ENCODE assay signal across 1 cellular context in the genomic region with DNA sequence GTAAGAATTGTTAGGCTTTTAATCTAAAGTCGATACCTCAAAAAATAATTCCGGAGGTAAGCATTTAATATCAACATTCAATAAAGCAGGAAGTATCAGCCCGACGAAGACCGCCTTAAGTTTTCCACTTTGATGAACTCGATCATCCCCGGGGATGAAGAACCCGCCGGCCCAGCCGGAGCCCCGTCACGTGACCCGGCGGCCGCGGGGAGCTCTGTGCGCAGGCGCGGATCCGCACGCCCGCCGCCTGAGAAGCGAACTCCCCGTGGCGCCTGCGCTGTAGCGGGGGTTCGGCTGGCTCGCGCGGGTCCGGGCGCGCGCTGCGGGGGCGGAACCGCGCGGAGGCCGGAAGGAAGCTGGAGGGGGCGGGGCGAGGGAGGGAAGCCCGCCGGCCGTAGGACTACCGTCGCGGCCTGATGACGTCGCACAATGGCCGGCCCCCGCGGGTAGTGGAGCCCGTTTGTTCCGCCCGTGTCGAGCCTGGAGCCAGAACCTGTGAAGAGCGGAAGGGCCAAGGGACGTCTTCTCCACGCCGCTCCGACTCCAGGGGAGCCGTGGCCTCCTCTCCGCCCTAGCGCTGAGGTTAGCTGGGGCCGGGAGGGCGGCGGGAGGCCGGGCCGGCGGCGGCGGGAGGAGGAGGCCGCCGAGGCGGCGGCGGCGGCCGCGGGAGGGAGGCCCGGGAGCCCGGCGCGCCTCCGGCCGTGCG.
A peak's percentile ranks its signal among the peaks of the same experiment; 100 is the strongest.
TF ChIP-seq lines count a peak whose summit lies in the region.

A gene (plus strand): TSS at position 419 of the 706 bp plus-strand sequence. CDS start 6,721 bp downstream, outside the sequence.

TF ChIP-seq in HepG2, 621 proteins besides CTCF, POLR2A, EP300 and RAD21 (continued from another document and continues in another):
- TF ChIP-seq ZNF317 (CRISPR knock-in tag; IDR thresholded peaks at IDR 0.05), result peak; percentile 69
- TF ChIP-seq ZNF383 (CRISPR knock-in tag; IDR thresholded peaks at IDR 0.05; ENCODE audit: borderline replicate concordance), result no peak
- TF ChIP-seq, protein P1, sequence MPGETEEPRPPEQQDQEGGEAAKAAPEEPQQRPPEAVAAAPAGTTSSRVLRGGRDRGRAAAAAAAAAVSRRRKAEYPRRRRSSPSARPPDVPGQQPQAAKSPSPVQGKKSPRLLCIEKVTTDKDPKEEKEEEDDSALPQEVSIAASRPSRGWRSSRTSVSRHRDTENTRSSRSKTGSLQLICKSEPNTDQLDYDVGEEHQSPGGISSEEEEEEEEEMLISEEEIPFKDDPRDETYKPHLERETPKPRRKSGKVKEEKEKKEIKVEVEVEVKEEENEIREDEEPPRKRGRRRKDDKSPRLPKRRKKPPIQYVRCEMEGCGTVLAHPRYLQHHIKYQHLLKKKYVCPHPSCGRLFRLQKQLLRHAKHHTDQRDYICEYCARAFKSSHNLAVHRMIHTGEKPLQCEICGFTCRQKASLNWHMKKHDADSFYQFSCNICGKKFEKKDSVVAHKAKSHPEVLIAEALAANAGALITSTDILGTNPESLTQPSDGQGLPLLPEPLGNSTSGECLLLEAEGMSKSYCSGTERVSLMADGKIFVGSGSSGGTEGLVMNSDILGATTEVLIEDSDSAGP (CRISPR knock-in tag; IDR thresholded peaks at IDR 0.05; ENCODE audit: borderline replicate concordance), result no peak; the same call in 1 of the 2 replicates
- no peak for TF ChIP-seq GZF1 (CRISPR knock-in tag; IDR thresholded peaks at IDR 0.05)
- no peak for TF ChIP-seq ATAD3A (CRISPR knock-in tag; IDR thresholded peaks at IDR 0.05)
- TF ChIP-seq, protein P2, sequence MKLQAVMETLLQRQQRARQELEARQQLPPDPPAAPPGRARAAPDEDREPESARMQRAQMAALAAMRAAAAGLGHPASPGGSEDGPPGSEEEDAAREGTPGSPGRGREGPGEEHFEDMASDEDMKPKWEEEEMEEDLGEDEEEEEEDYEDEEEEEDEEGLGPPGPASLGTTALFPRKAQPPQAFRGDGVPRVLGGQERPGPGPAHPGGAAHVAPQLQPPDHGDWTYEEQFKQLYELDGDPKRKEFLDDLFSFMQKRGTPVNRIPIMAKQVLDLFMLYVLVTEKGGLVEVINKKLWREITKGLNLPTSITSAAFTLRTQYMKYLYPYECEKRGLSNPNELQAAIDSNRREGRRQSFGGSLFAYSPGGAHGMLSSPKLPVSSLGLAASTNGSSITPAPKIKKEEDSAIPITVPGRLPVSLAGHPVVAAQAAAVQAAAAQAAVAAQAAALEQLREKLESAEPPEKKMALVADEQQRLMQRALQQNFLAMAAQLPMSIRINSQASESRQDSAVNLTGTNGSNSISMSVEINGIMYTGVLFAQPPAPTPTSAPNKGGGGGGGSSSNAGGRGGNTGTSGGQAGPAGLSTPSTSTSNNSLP (IDR thresholded peaks at IDR 0.05; ENCODE audit: low read depth, low read length), result no peak
- TF ChIP-seq REL (CRISPR knock-in tag; conservative IDR thresholded peaks at IDR 0.05), result peak; percentile 84; the same call in 1 of the 2 replicates
- TF ChIP-seq PAWR (CRISPR knock-in tag; IDR thresholded peaks at IDR 0.05; ENCODE audit: borderline replicate concordance), result no peak
- TF ChIP-seq, protein P3, sequence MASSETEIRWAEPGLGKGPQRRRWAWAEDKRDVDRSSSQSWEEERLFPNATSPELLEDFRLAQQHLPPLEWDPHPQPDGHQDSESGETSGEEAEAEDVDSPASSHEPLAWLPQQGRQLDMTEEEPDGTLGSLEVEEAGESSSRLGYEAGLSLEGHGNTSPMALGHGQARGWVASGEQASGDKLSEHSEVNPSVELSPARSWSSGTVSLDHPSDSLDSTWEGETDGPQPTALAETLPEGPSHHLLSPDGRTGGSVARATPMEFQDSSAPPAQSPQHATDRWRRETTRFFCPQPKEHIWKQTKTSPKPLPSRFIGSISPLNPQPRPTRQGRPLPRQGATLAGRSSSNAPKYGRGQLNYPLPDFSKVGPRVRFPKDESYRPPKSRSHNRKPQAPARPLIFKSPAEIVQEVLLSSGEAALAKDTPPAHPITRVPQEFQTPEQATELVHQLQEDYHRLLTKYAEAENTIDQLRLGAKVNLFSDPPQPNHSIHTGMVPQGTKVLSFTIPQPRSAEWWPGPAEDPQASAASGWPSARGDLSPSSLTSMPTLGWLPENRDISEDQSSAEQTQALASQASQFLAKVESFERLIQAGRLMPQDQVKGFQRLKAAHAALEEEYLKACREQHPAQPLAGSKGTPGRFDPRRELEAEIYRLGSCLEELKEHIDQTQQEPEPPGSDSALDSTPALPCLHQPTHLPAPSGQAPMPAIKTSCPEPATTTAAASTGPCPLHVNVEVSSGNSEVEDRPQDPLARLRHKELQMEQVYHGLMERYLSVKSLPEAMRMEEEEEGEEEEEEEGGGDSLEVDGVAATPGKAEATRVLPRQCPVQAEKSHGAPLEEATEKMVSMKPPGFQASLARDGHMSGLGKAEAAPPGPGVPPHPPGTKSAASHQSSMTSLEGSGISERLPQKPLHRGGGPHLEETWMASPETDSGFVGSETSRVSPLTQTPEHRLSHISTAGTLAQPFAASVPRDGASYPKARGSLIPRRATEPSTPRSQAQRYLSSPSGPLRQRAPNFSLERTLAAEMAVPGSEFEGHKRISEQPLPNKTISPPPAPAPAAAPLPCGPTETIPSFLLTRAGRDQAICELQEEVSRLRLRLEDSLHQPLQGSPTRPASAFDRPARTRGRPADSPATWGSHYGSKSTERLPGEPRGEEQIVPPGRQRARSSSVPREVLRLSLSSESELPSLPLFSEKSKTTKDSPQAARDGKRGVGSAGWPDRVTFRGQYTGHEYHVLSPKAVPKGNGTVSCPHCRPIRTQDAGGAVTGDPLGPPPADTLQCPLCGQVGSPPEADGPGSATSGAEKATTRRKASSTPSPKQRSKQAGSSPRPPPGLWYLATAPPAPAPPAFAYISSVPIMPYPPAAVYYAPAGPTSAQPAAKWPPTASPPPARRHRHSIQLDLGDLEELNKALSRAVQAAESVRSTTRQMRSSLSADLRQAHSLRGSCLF (CRISPR knock-in tag; IDR thresholded peaks at IDR 0.05; ENCODE audit: borderline replicate concordance), result no peak
- peak; percentile 21; the same call in 1 of the 2 replicates for TF ChIP-seq PAX8 (CRISPR knock-in tag; IDR thresholded peaks at IDR 0.05; ENCODE audit: borderline replicate concordance)
- TF ChIP-seq PHF8 (CRISPR knock-in tag; IDR thresholded peaks at IDR 0.05), result peak; percentile 96
- TF ChIP-seq GTF3A (CRISPR knock-in tag; conservative IDR thresholded peaks at IDR 0.05), result no peak; the same call in 1 of the 2 replicates
- 0 out of 2 replicates have a peak, but pooled peaks have one; percentile 42 for TF ChIP-seq ZNF616 (CRISPR knock-in tag; IDR thresholded peaks at IDR 0.05; ENCODE audit: low read depth)
- TF ChIP-seq HMG20B (CRISPR knock-in tag; conservative IDR thresholded peaks at IDR 0.05), result no peak
- TF ChIP-seq, protein P4, sequence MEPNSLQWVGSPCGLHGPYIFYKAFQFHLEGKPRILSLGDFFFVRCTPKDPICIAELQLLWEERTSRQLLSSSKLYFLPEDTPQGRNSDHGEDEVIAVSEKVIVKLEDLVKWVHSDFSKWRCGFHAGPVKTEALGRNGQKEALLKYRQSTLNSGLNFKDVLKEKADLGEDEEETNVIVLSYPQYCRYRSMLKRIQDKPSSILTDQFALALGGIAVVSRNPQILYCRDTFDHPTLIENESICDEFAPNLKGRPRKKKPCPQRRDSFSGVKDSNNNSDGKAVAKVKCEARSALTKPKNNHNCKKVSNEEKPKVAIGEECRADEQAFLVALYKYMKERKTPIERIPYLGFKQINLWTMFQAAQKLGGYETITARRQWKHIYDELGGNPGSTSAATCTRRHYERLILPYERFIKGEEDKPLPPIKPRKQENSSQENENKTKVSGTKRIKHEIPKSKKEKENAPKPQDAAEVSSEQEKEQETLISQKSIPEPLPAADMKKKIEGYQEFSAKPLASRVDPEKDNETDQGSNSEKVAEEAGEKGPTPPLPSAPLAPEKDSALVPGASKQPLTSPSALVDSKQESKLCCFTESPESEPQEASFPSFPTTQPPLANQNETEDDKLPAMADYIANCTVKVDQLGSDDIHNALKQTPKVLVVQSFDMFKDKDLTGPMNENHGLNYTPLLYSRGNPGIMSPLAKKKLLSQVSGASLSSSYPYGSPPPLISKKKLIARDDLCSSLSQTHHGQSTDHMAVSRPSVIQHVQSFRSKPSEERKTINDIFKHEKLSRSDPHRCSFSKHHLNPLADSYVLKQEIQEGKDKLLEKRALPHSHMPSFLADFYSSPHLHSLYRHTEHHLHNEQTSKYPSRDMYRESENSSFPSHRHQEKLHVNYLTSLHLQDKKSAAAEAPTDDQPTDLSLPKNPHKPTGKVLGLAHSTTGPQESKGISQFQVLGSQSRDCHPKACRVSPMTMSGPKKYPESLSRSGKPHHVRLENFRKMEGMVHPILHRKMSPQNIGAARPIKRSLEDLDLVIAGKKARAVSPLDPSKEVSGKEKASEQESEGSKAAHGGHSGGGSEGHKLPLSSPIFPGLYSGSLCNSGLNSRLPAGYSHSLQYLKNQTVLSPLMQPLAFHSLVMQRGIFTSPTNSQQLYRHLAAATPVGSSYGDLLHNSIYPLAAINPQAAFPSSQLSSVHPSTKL (CRISPR knock-in tag; IDR thresholded peaks at IDR 0.05), result peak; percentile 46; the same call in 1 of the 2 replicates
- TF ChIP-seq ZNF160 (CRISPR knock-in tag; IDR thresholded peaks at IDR 0.05), result peak; percentile 53; the same call in 1 of the 2 replicates
- no peak for TF ChIP-seq ZNF749 (CRISPR knock-in tag; IDR thresholded peaks at IDR 0.05; ENCODE audit: borderline replicate concordance)
- peak; percentile 92 for TF ChIP-seq GABPA (IDR thresholded peaks at IDR 0.05; ENCODE audit: low read depth, low read length)
- TF ChIP-seq GABPA (CRISPR knock-in tag; IDR thresholded peaks at IDR 0.05; ENCODE audit: low read depth), result peak; percentile 89
- TF ChIP-seq ZNF652 (CRISPR knock-in tag; IDR thresholded peaks at IDR 0.05; ENCODE audit: borderline replicate concordance, low read depth), result no peak
- no peak for TF ChIP-seq ZNF225 (CRISPR knock-in tag; IDR thresholded peaks at IDR 0.05)
- no peak for TF ChIP-seq KLF11 (CRISPR knock-in tag; IDR thresholded peaks at IDR 0.05)
- TF ChIP-seq, protein P5, sequence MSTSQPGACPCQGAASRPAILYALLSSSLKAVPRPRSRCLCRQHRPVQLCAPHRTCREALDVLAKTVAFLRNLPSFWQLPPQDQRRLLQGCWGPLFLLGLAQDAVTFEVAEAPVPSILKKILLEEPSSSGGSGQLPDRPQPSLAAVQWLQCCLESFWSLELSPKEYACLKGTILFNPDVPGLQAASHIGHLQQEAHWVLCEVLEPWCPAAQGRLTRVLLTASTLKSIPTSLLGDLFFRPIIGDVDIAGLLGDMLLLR (CRISPR knock-in tag; IDR thresholded peaks at IDR 0.05), result no peak; the same call in 1 of the 2 replicates
- TF ChIP-seq PRMT3 (CRISPR knock-in tag; IDR thresholded peaks at IDR 0.05; ENCODE audit: borderline replicate concordance, low read depth), result no peak
- peak; percentile 76; the same call in 1 of the 2 replicates for TF ChIP-seq CBFB (CRISPR knock-in tag; IDR thresholded peaks at IDR 0.05)
- no peak for TF ChIP-seq ZNF773 (CRISPR knock-in tag; IDR thresholded peaks at IDR 0.05; ENCODE audit: borderline replicate concordance)
- no peak; the same call in 1 of the 2 replicates for TF ChIP-seq ZSCAN20 (CRISPR knock-in tag; IDR thresholded peaks at IDR 0.05; ENCODE audit: borderline replicate concordance)
- peak; percentile 67; the same call in 1 of the 2 replicates for TF ChIP-seq TEAD2 (CRISPR knock-in tag; IDR thresholded peaks at IDR 0.05)
- TF ChIP-seq KDM5B (CRISPR knock-in tag; IDR thresholded peaks at IDR 0.05; ENCODE audit: borderline replicate concordance), result peak; percentile 64; the same call in 1 of the 2 replicates
- TF ChIP-seq, protein P6, sequence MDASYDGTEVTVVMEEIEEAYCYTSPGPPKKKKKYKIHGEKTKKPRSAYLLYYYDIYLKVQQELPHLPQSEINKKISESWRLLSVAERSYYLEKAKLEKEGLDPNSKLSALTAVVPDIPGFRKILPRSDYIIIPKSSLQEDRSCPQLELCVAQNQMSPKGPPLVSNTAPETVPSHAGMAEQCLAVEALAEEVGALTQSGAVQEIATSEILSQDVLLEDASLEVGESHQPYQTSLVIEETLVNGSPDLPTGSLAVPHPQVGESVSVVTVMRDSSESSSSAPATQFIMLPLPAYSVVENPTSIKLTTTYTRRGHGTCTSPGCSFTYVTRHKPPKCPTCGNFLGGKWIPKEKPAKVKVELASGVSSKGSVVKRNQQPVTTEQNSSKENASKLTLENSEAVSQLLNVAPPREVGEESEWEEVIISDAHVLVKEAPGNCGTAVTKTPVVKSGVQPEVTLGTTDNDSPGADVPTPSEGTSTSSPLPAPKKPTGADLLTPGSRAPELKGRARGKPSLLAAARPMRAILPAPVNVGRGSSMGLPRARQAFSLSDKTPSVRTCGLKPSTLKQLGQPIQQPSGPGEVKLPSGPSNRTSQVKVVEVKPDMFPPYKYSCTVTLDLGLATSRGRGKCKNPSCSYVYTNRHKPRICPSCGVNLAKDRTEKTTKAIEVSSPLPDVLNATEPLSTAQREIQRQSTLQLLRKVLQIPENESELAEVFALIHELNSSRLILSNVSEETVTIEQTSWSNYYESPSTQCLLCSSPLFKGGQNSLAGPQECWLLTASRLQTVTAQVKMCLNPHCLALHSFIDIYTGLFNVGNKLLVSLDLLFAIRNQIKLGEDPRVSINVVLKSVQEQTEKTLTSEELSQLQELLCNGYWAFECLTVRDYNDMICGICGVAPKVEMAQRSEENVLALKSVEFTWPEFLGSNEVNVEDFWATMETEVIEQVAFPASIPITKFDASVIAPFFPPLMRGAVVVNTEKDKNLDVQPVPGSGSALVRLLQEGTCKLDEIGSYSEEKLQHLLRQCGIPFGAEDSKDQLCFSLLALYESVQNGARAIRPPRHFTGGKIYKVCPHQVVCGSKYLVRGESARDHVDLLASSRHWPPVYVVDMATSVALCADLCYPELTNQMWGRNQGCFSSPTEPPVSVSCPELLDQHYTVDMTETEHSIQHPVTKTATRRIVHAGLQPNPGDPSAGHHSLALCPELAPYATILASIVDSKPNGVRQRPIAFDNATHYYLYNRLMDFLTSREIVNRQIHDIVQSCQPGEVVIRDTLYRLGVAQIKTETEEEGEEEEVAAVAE (CRISPR knock-in tag; IDR thresholded peaks at IDR 0.05; ENCODE audit: borderline replicate concordance), result no peak; the same call in 1 of the 2 replicates
- TF ChIP-seq ZNF501 (CRISPR knock-in tag; IDR thresholded peaks at IDR 0.05), result 0 out of 2 replicates have a peak, but pooled peaks have one; percentile 66
- no peak; the same call in 1 of the 2 replicates for TF ChIP-seq ZNF607 (CRISPR knock-in tag; IDR thresholded peaks at IDR 0.05; ENCODE audit: borderline replicate concordance)
- no peak for TF ChIP-seq PITX1 (CRISPR knock-in tag; IDR thresholded peaks at IDR 0.05)
- TF ChIP-seq IKZF4 (CRISPR knock-in tag; IDR thresholded peaks at IDR 0.05; ENCODE audit: borderline replicate concordance, low read depth, not compliant biosample characterization), result no peak
- TF ChIP-seq, protein P7, sequence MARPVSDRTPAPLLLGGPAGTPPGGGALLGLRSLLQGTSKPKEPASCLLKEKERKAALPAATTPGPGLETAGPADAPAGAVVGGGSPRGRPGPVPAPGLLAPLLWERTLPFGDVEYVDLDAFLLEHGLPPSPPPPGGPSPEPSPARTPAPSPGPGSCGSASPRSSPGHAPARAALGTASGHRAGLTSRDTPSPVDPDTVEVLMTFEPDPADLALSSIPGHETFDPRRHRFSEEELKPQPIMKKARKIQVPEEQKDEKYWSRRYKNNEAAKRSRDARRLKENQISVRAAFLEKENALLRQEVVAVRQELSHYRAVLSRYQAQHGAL (CRISPR knock-in tag; IDR thresholded peaks at IDR 0.05; ENCODE audit: not compliant biosample characterization), result no peak
- no peak for TF ChIP-seq MLLT10 (CRISPR knock-in tag; IDR thresholded peaks at IDR 0.05)
- peak; percentile 57; the same call in 1 of the 2 replicates for TF ChIP-seq HDAC2 (CRISPR knock-in tag; IDR thresholded peaks at IDR 0.05)
- no peak for TF ChIP-seq KDM6A (CRISPR knock-in tag; IDR thresholded peaks at IDR 0.05; ENCODE audit: low read depth)
- no peak for TF ChIP-seq ZNF17 (CRISPR knock-in tag; IDR thresholded peaks at IDR 0.05)
- no peak for TF ChIP-seq ZKSCAN8 (CRISPR knock-in tag; IDR thresholded peaks at IDR 0.05; ENCODE audit: borderline replicate concordance)
- peak; percentile 95 for TF ChIP-seq SIN3B (IDR thresholded peaks at IDR 0.05; ENCODE audit: low read length)
